Comparison of ENCODE assay signal across 20 cellular contexts in genomic region chr12:121293603-121294002, GRCh38. TPM values are rescaled to one million over a fixed set of nuclear protein-coding genes. Genes with fewer than 3 reads are reported as not detected.
DNase-seq lines count a peak whose midpoint lies in the region; ATAC-seq, FAIRE-seq and TF ChIP-seq lines count a peak whose summit lies in the region.
"Had no signal": no experiment of that assay in that cellular context is flagged by ENCODE, and none has a peak within 500 bp of the region (broad histone marks: within the 10 kb centered on the region; RNA-seq: fewer than 3 reads in every experiment).

No MANE protein-coding gene starts in this region.

- H3K4me2 ChIP-seq in K562 (ENCODE audit: insufficient read depth, low read length): no peak overlapping the region

- H3K79me2 ChIP-seq in K562 (ENCODE audit: control insufficient read depth, insufficient read depth, low read length): peaks cover 41% of the 10 kb centered on the region

- TF ChIP-seq CTCF in heart right ventricle (IDR thresholded peaks at IDR 0.05): no peak
- TF ChIP-seq CTCF in HL-60 (IDR thresholded peaks at IDR 0.05; ENCODE audit: insufficient read depth, low read length): no peak
- TF ChIP-seq CTCF in K562 (IDR thresholded peaks at IDR 0.05 in 2 of 3, conservative IDR thresholded peaks at IDR 0.05 in 1 of 3; ENCODE audit: insufficient read depth in 2 of 3, low read depth in 1 of 3, low read length in 3 of 3): no peak
- TF ChIP-seq CTCF in spleen (IDR thresholded peaks at IDR 0.05 in 8 of 11, conservative IDR thresholded peaks at IDR 0.05 in 3 of 11): no peak
- no peak for TF ChIP-seq CTCF in prostate gland (IDR thresholded peaks at IDR 0.05)

- CTCF ChIA-PET in K562 (lab: Yijun Ruan, JAX; ENCODE audit: low intra/inter-chr PET ratio): no interaction called here

- no peak for FAIRE-seq in K562 (lab: Jason Lieb, UNC)
- FAIRE-seq: GM18507 had no signal

- H3K9ac ChIP-seq in K562 (ENCODE audit: insufficient read depth in 1 of 2, low read depth in 2 of 2, low read length in 2 of 2): no peak overlapping the region
- H3K9ac ChIP-seq: GM23248 had no signal

- in situ Hi-C loops in K562 (cut with MboI): no loop called here

- peaks cover 0 to 23% (median 0%) of the 10 kb centered on the region in 9 donors for H3K36me3 ChIP-seq in heart right ventricle
- peaks cover 27% of the 10 kb centered on the region; the same call in 2 of the 3 replicates for H3K36me3 ChIP-seq in K562 (ENCODE audit: control insufficient read depth, insufficient read depth, low read length)
- peaks cover 0 to 37% (median 2%) of the 10 kb centered on the region in 6 donors for H3K36me3 ChIP-seq in spleen
- no peaks in the 10 kb centered on the region for H3K36me3 ChIP-seq in prostate gland

- no peaks in the 10 kb centered on the region for H3K9me3 ChIP-seq in heart right ventricle
- no peaks in the 10 kb centered on the region for H3K9me3 ChIP-seq in K562 (replicated peaks; ENCODE audit: control insufficient read depth, insufficient read depth, low read depth, low read length)
- no peaks in the 10 kb centered on the region for H3K9me3 ChIP-seq in spleen
- no peaks in the 10 kb centered on the region for H3K9me3 ChIP-seq in prostate gland
- H3K9me3 ChIP-seq: SJSA1 had no signal

- H3K9me1 ChIP-seq in K562 (ENCODE audit: control insufficient read depth, insufficient read depth, low read length): no peaks in the 10 kb centered on the region

- no peak overlapping the region for H3K27ac ChIP-seq in heart right ventricle
- peak overlapping the region; percentile 94 for H3K27ac ChIP-seq in HL-60 (replicated peaks)
- no peak overlapping the region for H3K27ac ChIP-seq in K562 (ENCODE audit: extremely low read depth, low read depth, low read length)
- peak overlapping the region in 6 of 8 donors; percentile 47 to 97 (median 74) for H3K27ac ChIP-seq in spleen
- H3K27ac ChIP-seq in prostate gland: no peak overlapping the region
- H3K27ac ChIP-seq: GM23248, SJSA1 had no signal

- 85 to 89% methylated on average over 4 of the region's 4 CpGs for WGBS in heart right ventricle, 2 donors
- WGBS in K562 (ENCODE audit: insufficient coverage, low coverage, missing lambda C conversion rate): 98% methylated on average over 4 of the region's 4 CpGs
- WGBS in spleen, 5 donors: 49 to 83% (median 67%) methylated on average over 4 of the region's 4 CpGs
- WGBS in prostate gland: 93% methylated on average over 4 of the region's 4 CpGs

- TF ChIP-seq EP300 in K562 (IDR thresholded peaks at IDR 0.05; ENCODE audit: low read length): no peak

- peak; percentile 58 for DNase-seq in cardiac septum (ENCODE audit: low spot score)
- DNase-seq in heart right ventricle: no peak
- DNase-seq in HL-60 (ENCODE audit: low read depth in 1 of 2, low spot score in 1 of 2): peak in 1 of 2 experiments; percentile 32
- DNase-seq in K562 (ENCODE audit: extremely low read depth in 1 of 4, low spot score in 3 of 4): no peak
- DNase-seq in spleen: no peak
- no peak for DNase-seq in GM19240 (ENCODE audit: insufficient read length, low spot score)
- no peak for DNase-seq in dedifferentiated amniotic fluid mesenchymal stem cell (ENCODE audit: extremely low spot score)
- no peak for DNase-seq in prostate gland (ENCODE audit: low spot score)
- DNase-seq: COR-L47, DMS153, GM23248, Karpas-422, MM.1S, NCI-H1930, NCI-H2171, NCI-H446 treated with DMSO at 0.1 percent for 48 hours, NCI-H748 treated with DMSO at 0.1 percent for 48 hours, RPMI8226 had no signal

- H2AFZ ChIP-seq in K562 (ENCODE audit: low read depth, low read length): no peak overlapping the region
- H2AFZ ChIP-seq: GM23248 had no signal

- TF ChIP-seq POLR2A in K562 (conservative IDR thresholded peaks at IDR 0.05) (no peak), spleen (IDR thresholded peaks at IDR 0.05) (no peak), prostate gland (IDR thresholded peaks at IDR 0.05) (no peak)

- H3K4me3 ChIP-seq in heart right ventricle (no peak overlapping the region), HL-60 (replicated peaks; ENCODE audit: insufficient read depth, low read length) (no peak overlapping the region), K562 (no peak overlapping the region), spleen (peak overlapping the region in 1 of 8 donors; percentile 21), prostate gland (no peak overlapping the region)
- H3K4me3 ChIP-seq: GM23248, SJSA1 had no signal

- ATAC-seq in heart right ventricle (no peak), K562 (no peak)

- no peaks in the 10 kb centered on the region for H3K27me3 ChIP-seq in heart right ventricle
- no peaks in the 10 kb centered on the region for H3K27me3 ChIP-seq in HL-60 (ENCODE audit: insufficient read depth, poor library complexity, severe bottlenecking)
- H3K27me3 ChIP-seq in K562 (ENCODE audit: control insufficient read depth in 2 of 2, insufficient read depth in 2 of 2, low read length in 2 of 2): no peaks in the 10 kb centered on the region
- no peaks in the 10 kb centered on the region for H3K27me3 ChIP-seq in spleen (replicated peaks in 1 of 7)
- no peaks in the 10 kb centered on the region for H3K27me3 ChIP-seq in prostate gland (replicated peaks; ENCODE audit: insufficient read depth)
- H3K27me3 ChIP-seq: SJSA1 had no signal

- intact Hi-C loops in cardiac septum (cut with DNase I) (no loop called here), heart right ventricle (cut with DNase I) (no loop called here), K562 (cut with micrococcal nuclease) (no loop called here), spleen (cut with DNase I; ENCODE audit: low total_unique reads) (no loop called here), prostate gland (cut with DNase I) (no loop called here)

- POLR2A ChIA-PET in K562 (lab: Yijun Ruan, JAX): no interaction called here

- H3K4me1 ChIP-seq in heart right ventricle (peaks cover 13 to 76% (median 43%) of the 10 kb centered on the region in 9 donors), K562 (replicated peaks in 1 of 2; ENCODE audit: control insufficient read depth in 2 of 2, insufficient read depth in 2 of 2, low read length in 2 of 2) (peaks cover 7 to 22% of the 10 kb centered on the region in 2 experiments; a peak in 4 of 5 replicates), spleen (peaks cover 23 to 92% (median 77%) of the 10 kb centered on the region in 6 donors), prostate gland (replicated peaks) (peaks cover 5% of the 10 kb centered on the region)

- no peaks in the 10 kb centered on the region; the same call in 1 of the 2 replicates for H4K20me1 ChIP-seq in K562 (replicated peaks; ENCODE audit: control insufficient read depth, insufficient read depth, low read length)

- TF ChIP-seq RAD21 in K562 (CRISPR knock-in tag; conservative IDR thresholded peaks at IDR 0.05 in 1 of 2, IDR thresholded peaks at IDR 0.05 in 1 of 2): no peak

- BruUV-seq in K562 (replicated peaks; lab: Mats Ljungman, UMichigan): no TSS peak

TF ChIP-seq in K562, 482 proteins besides CTCF, POLR2A, EP300 and RAD21 (continues in another document):
- TF ChIP-seq ZBED1 (IDR thresholded peaks at IDR 0.05): no peak

RNA-seq across cellular contexts. Expression of gene CAMKK2, which starts 2.9 kb away (rescaled TPM):
- 17.8 TPM for total RNA-seq in cardiac septum
- total RNA-seq in heart right ventricle: 10 to 100 TPM; 14.7 to 19.3 (median 16.1) TPM
- 10 to 100 TPM; 10.8 to 11.8 TPM for polyA plus RNA-seq in heart right ventricle
- total RNA-seq in K562 (2011; cell fraction: chromatin; rRNA removed; ENCODE audit: low replicate concordance): 43.2 and 68.9 TPM in 2 replicates
- 40.5 and 41.3 TPM in 2 replicates for total RNA-seq in K562 (2011; cell fraction: nucleolus; rRNA removed)
- total RNA-seq in K562 (2011; cell fraction: nucleoplasm; rRNA removed): 39.2 and 39.8 TPM in 2 replicates
- total RNA-seq in K562 (2014; rRNA removed): 18.8 and 21.1 TPM in 2 replicates
- 12.6 and 12.7 TPM in 2 replicates for total RNA-seq in K562 (2014; rRNA removed; fragmentation: Illumina TruSeq; extraction: Trizol)
- 10.5 and 10.8 TPM in 2 replicates for total RNA-seq in K562 (2015; rRNA removed; fragmentation: Illumina TruSeq; extraction: Trizol)
- 30.8 and 32.0 TPM in 2 replicates for total RNA-seq in K562 (2021)
- polyA plus RNA-seq in K562 (2011; rRNA removed): 18.2 and 20.5 TPM in 2 replicates
- polyA plus RNA-seq in K562 (2011; cell fraction: cytosol; rRNA removed): 19.2 and 26.4 TPM in 2 replicates
- 40.6 and 54.1 TPM in 2 replicates for polyA plus RNA-seq in K562 (2011; cell fraction: nucleus; rRNA removed)
- polyA plus RNA-seq in K562 (2012): 15.5 and 22.2 TPM in 2 replicates
- 22.0 and 22.3 TPM in 2 replicates for polyA plus RNA-seq in K562 (2014; fragmentation: Illumina TruSeq; extraction: Trizol)
- polyA plus RNA-seq in K562 (2014; fragmentation: Nextera tagmentation; extraction: Ambion mirVana): 1 to 10 TPM; 4.3 to 5.4 TPM
- polyA plus RNA-seq in K562 (2014; rRNA removed): 20.1 and 21.1 TPM in 2 replicates
- polyA minus RNA-seq in K562 (2011; rRNA and poly(A)+ RNA removed): 18.1 and 27.5 TPM in 2 replicates
- polyA minus RNA-seq in K562 (2011; cell fraction: cytosol; rRNA and poly(A)+ RNA removed): 18.8 and 19.5 TPM in 2 replicates
- 25.4 and 26.8 TPM in 2 replicates for polyA minus RNA-seq in K562 (2011; cell fraction: nucleus; rRNA and poly(A)+ RNA removed)
- total RNA-seq in spleen: 10 to 100 TPM; 52.3 to 90.1 (median 81.2) TPM
- polyA plus RNA-seq in spleen: 10 to 100 TPM; 13.6 to 34.3 (median 14.2) TPM
- total RNA-seq in prostate gland: 10 to 100 TPM; 26.9 to 52.2 TPM

RNA-seq across cellular contexts. Expression of gene ANAPC5, which starts 58.6 kb away (rescaled TPM):
- total RNA-seq in cardiac septum: 53.4 TPM
- total RNA-seq in heart right ventricle: 10 to 100 TPM; 50.2 to 68.8 (median 55.8) TPM
- polyA plus RNA-seq in heart right ventricle: 10 to 100 TPM; 78.7 to 82.4 TPM
- total RNA-seq in K562 (2011; cell fraction: chromatin; rRNA removed; ENCODE audit: low replicate concordance): 698 and 990 TPM in 2 replicates
- total RNA-seq in K562 (2011; cell fraction: nucleolus; rRNA removed): 389 and 392 TPM in 2 replicates
- total RNA-seq in K562 (2011; cell fraction: nucleoplasm; rRNA removed): 547 and 619 TPM in 2 replicates
- total RNA-seq in K562 (2014; rRNA removed): 176 and 194 TPM in 2 replicates
- 269 and 301 TPM in 2 replicates for total RNA-seq in K562 (2014; rRNA removed; fragmentation: Illumina TruSeq; extraction: Trizol)
- 190 and 197 TPM in 2 replicates for total RNA-seq in K562 (2015; rRNA removed; fragmentation: Illumina TruSeq; extraction: Trizol)
- total RNA-seq in K562 (2021): 168 and 169 TPM in 2 replicates
- polyA plus RNA-seq in K562 (2011; rRNA removed): 307 and 315 TPM in 2 replicates
- 232 and 246 TPM in 2 replicates for polyA plus RNA-seq in K562 (2011; cell fraction: cytosol; rRNA removed)
- polyA plus RNA-seq in K562 (2011; cell fraction: nucleus; rRNA removed): 472 and 632 TPM in 2 replicates
- polyA plus RNA-seq in K562 (2012): 114 and 144 TPM in 2 replicates
- polyA plus RNA-seq in K562 (2014; fragmentation: Illumina TruSeq; extraction: Trizol): 201 and 250 TPM in 2 replicates
- 100 to 1,000 TPM; 136 to 181 TPM for polyA plus RNA-seq in K562 (2014; fragmentation: Nextera tagmentation; extraction: Ambion mirVana)
- polyA plus RNA-seq in K562 (2014; rRNA removed): 207 and 213 TPM in 2 replicates
- 307 and 339 TPM in 2 replicates for polyA minus RNA-seq in K562 (2011; rRNA and poly(A)+ RNA removed)
- polyA minus RNA-seq in K562 (2011; cell fraction: cytosol; rRNA and poly(A)+ RNA removed): 97.9 and 140 TPM in 2 replicates
- 212 and 378 TPM in 2 replicates for polyA minus RNA-seq in K562 (2011; cell fraction: nucleus; rRNA and poly(A)+ RNA removed)
- total RNA-seq in spleen: 100 to 1,000 TPM in 6 of 7 donors, 10 to 100 TPM in 1; 97.5 to 162 (median 139) TPM
- polyA plus RNA-seq in spleen: 100 to 1,000 TPM; 117 to 185 (median 145) TPM
- 100 to 1,000 TPM in 1 of 2 donors, 10 to 100 TPM in 1; 78.0 to 110 TPM for total RNA-seq in prostate gland

Comparison
In these comparisons a context has a peak if more than half of its experiments do, and no peak if none do; other contexts are left out.
1. H3K27ac ChIP-seq: peak in HL-60 (single experiment) and spleen (6 of 8); none in heart right ventricle (0 of 10), K562 (single experiment) and prostate gland (0 of 2).